2 cellular contexts compared by ENCODE assay signal in genomic region chrX:3712080-3712869, GRCh38.
TF ChIP-seq lines count a peak whose summit lies in the region.

No MANE protein-coding gene starts in this region.

TF ChIP-seq in liver, 16 proteins besides CTCF, POLR2A, EP300 and RAD21:
- TF ChIP-seq GABPA (IDR thresholded peaks at IDR 0.05 in 1 of 2, conservative IDR thresholded peaks at IDR 0.05 in 1 of 2) = no peak
- TF ChIP-seq REST (IDR thresholded peaks at IDR 0.05) = no peak
- TF ChIP-seq SP1 (IDR thresholded peaks at IDR 0.05) = no peak
- TF ChIP-seq NR2F2 (IDR thresholded peaks at IDR 0.05) = no peak
- TF ChIP-seq ATF3 (IDR thresholded peaks at IDR 0.05) = no peak
- TF ChIP-seq FOXA1 (IDR thresholded peaks at IDR 0.05) = no peak
- no peak for TF ChIP-seq HNF4G (IDR thresholded peaks at IDR 0.05)
- TF ChIP-seq TAF1 (conservative IDR thresholded peaks at IDR 0.05) = no peak
- TF ChIP-seq HNF4A (conservative IDR thresholded peaks at IDR 0.05) = no peak
- TF ChIP-seq EGR1 (IDR thresholded peaks at IDR 0.05; ENCODE audit: low read depth in 2 of 2) = no peak
- no peak for TF ChIP-seq ZBTB33 (IDR thresholded peaks at IDR 0.05)
- no peak for TF ChIP-seq MAX (IDR thresholded peaks at IDR 0.05)
- no peak for TF ChIP-seq JUND (IDR thresholded peaks at IDR 0.05)
- no peak for TF ChIP-seq FOXA2 (IDR thresholded peaks at IDR 0.05)
- TF ChIP-seq RXRA (IDR thresholded peaks at IDR 0.05) = no peak
TF ChIP-seq in liver: peak in this region for 0.

TF ChIP-seq in HepG2, 621 proteins besides CTCF, POLR2A, EP300 and RAD21:
- TF ChIP-seq CHD2 (IDR thresholded peaks at IDR 0.05; ENCODE audit: low read depth, low read length) (no peak), MAFG (CRISPR knock-in tag; IDR thresholded peaks at IDR 0.05) (no peak), ARHGAP35 (CRISPR knock-in tag; IDR thresholded peaks at IDR 0.05; ENCODE audit: borderline replicate concordance) (no peak), ARID4A (CRISPR knock-in tag; IDR thresholded peaks at IDR 0.05; ENCODE audit: borderline replicate concordance) (no peak), ZNF441 (CRISPR knock-in tag; IDR thresholded peaks at IDR 0.05; ENCODE audit: borderline replicate concordance) (no peak), PRDM10 (CRISPR knock-in tag; IDR thresholded peaks at IDR 0.05; ENCODE audit: low read depth) (no peak), JDP2 (CRISPR knock-in tag; IDR thresholded peaks at IDR 0.05; ENCODE audit: borderline replicate concordance) (no peak), BRD4 (CRISPR knock-in tag; IDR thresholded peaks at IDR 0.05) (no peak), FOXP1 (IDR thresholded peaks at IDR 0.05) (no peak), FOXP1 (CRISPR knock-in tag; IDR thresholded peaks at IDR 0.05) (no peak), IRF1 (CRISPR knock-in tag; IDR thresholded peaks at IDR 0.05; ENCODE audit: low read depth) (no peak), CBFB (CRISPR knock-in tag; IDR thresholded peaks at IDR 0.05) (no peak)
